In genomic region chr3:120214161-120214560, GRCh38 we compare ENCODE assay signal across 17 cellular contexts.
DNase-seq lines count a peak whose midpoint lies in the region; ATAC-seq and TF ChIP-seq lines count a peak whose summit lies in the region.
"Had no signal": no experiment of that assay in that cellular context is flagged by ENCODE, and none has a peak within 500 bp of the region (broad histone marks: within the 10 kb centered on the region; RNA-seq: fewer than 3 reads in every experiment).

No MANE protein-coding gene starts in this region.

- no peaks in the 10 kb centered on the region for H3K9me3 ChIP-seq in mammary epithelial cell (replicated peaks; ENCODE audit: insufficient read depth, low read length)
- peaks cover 4% of the 10 kb centered on the region for H3K9me3 ChIP-seq in psoas muscle

- no peak overlapping the region for H3K4me2 ChIP-seq in mammary epithelial cell (ENCODE audit: insufficient read depth, low read depth, low read length)

- H3K36me3 ChIP-seq in mammary epithelial cell (ENCODE audit: insufficient read depth, low read length): no peaks in the 10 kb centered on the region
- no peaks in the 10 kb centered on the region for H3K36me3 ChIP-seq in psoas muscle (ENCODE audit: insufficient read depth in 1 of 2, low read depth in 1 of 2)
- H3K36me3 ChIP-seq: heart right ventricle had no signal

- H3K4me1 ChIP-seq in mammary epithelial cell (ENCODE audit: insufficient read depth, low read length) (peaks cover 5% of the 10 kb centered on the region), psoas muscle (peaks cover 9% of the 10 kb centered on the region)
- H3K4me1 ChIP-seq: heart right ventricle had no signal

- ATAC-seq in psoas muscle (peak in 3 of 4 donors; percentile 42 to 60 (median 55)), GM18520 (IDR thresholded peaks at IDR 0.05; ENCODE audit: unreplicated experiment) (no peak), HG03378 (IDR thresholded peaks at IDR 0.05; ENCODE audit: unreplicated experiment) (no peak)
- ATAC-seq: heart right ventricle had no signal

- CTCF ChIA-PET in mammary epithelial cell (lab: Charles Lee; ENCODE audit: low non-redundant PET): no interaction called here

- in situ Hi-C loops in mammary epithelial cell (cut with MboI; ENCODE audit: low sequenced_read_pairs in 2 of 2): no loop called here

- H3K27me3 ChIP-seq in mammary epithelial cell (ENCODE audit: insufficient read depth, low read length) (no peaks in the 10 kb centered on the region), psoas muscle (ENCODE audit: insufficient read depth in 3 of 3, low read length in 2 of 3) (no peaks in the 10 kb centered on the region)
- H3K27me3 ChIP-seq: heart right ventricle had no signal

- dilution Hi-C loops in mammary epithelial cell (cut with HindIII; ENCODE audit: low sequenced_read_pairs): no loop called here

- DNase-seq in GM03348 (ENCODE audit: low spot score) (peak; percentile 31), NCI-H1694 treated with DMSO at 0.1 percent for 48 hours (lab: John Stamatoyannopoulos, UW) (peak; percentile 50), mammary epithelial cell (no peak), psoas muscle (no peak), posterior cingulate gyrus (no peak)
- no peak for DNase-seq in stimulated activated CD4-positive, alpha-beta T cell treated with anti-CD3 and anti-CD28 coated beads, Interleukin-4, amount 100 ng/mL, for 4 hours
- DNase-seq: activated CD4-positive, alpha-beta T cell treated with anti-CD3 and anti-CD28 coated beads, Interleukin-2, amount 50 U/mL, for 4 hours; activated T-cell treated with anti-CD3 and anti-CD28 coated beads, Interleukin-2, amount 50 U/mL, for 48 hours; amniotic stem cell; heart right ventricle; KG1; kidney glomerular epithelial cell; NCI-H187 treated with DMSO at 0.1 percent for 48 hours; T1000 had no signal

- H3K4me3 ChIP-seq in mammary epithelial cell (replicated peaks in 1 of 3; ENCODE audit: insufficient read depth in 1 of 3, low read depth in 2 of 3, low read length in 3 of 3) (no peak overlapping the region), psoas muscle (no peak overlapping the region)
- H3K4me3 ChIP-seq: coronary artery, heart right ventricle had no signal

- no peak overlapping the region for H3K27ac ChIP-seq in mammary epithelial cell (ENCODE audit: insufficient read depth, low read depth, low read length)
- peak overlapping the region; percentile 47 for H3K27ac ChIP-seq in psoas muscle
- H3K27ac ChIP-seq: coronary artery, heart right ventricle had no signal

- no peaks in the 10 kb centered on the region for H4K20me1 ChIP-seq in mammary epithelial cell (ENCODE audit: insufficient read depth, low read length)

- WGBS in mammary epithelial cell (ENCODE audit: low coverage, missing lambda C conversion rate): 35% methylated on average over 4 of the region's 4 CpGs
- WGBS in psoas muscle, 3 donors: 14 to 30% (median 24%) methylated on average over 4 of the region's 4 CpGs

- peak overlapping the region; percentile 38 for H2AFZ ChIP-seq in mammary epithelial cell (ENCODE audit: low read depth, low read length)

- H3K9ac ChIP-seq in mammary epithelial cell (ENCODE audit: insufficient read depth, low read length): no peak overlapping the region

- no peaks in the 10 kb centered on the region for H3K79me2 ChIP-seq in mammary epithelial cell (ENCODE audit: insufficient read depth, low read length)

- intact Hi-C loops in mammary epithelial cell (cut with micrococcal nuclease): no loop called here
- intact Hi-C loops in psoas muscle (cut with DNase I): no loop called here
- intact Hi-C loops in posterior cingulate gyrus (cut with DNase I): no loop called here

- BruUV-seq in mammary epithelial cell (replicated peaks; lab: Mats Ljungman, UMichigan): no TSS peak

- TF ChIP-seq CTCF in mammary epithelial cell (conservative IDR thresholded peaks at IDR 0.05 in 1 of 2, IDR thresholded peaks at IDR 0.05 in 1 of 2; ENCODE audit: extremely low read depth in 1 of 2, insufficient read depth in 1 of 2, low read depth in 1 of 2, low read length in 2 of 2) (no peak), psoas muscle (IDR thresholded peaks at IDR 0.05) (no peak)

Comparison
In these comparisons a context has a peak if more than half of its experiments do, and no peak if none do; other contexts are left out.
1. DNase-seq: peak in GM03348 (single experiment) and NCI-H1694 treated with DMSO at 0.1 percent for 48 hours (single experiment); none in mammary epithelial cell (single experiment), psoas muscle (0 of 2), stimulated activated CD4-positive, alpha-beta T cell treated with anti-CD3 and anti-CD28 coated beads, Interleukin-4, amount 100 ng/mL, for 4 hours (0 of 2) and posterior cingulate gyrus (0 of 10).
2. ATAC-seq: peak in psoas muscle (3 of 4); none in GM18520 (single experiment) and HG03378 (single experiment).